In the genomic region with DNA sequence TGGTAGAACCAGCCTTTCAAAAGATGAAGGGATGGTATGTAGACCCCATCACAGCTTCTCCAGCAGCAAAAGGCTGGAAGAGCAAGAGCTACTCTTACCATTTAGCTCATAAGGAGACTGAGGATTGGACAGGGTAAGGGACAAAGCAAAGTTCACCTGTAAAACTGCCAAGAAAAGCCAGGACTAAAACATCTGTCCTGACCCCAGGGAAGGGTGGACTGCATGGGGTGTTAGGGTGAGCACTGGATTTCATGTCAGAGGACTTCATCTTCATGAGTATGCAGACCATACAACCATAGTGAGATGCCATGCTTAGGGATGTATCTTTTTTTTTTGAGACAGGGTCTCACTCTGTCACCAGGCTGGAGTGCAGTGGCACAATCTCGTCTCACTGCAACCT, we compare ENCODE assay signal across 16 cellular contexts. TPM values are rescaled to one million over a fixed set of nuclear protein-coding genes. Genes with fewer than 3 reads are reported as not detected.
DNase-seq lines count a peak whose midpoint lies in the region; ATAC-seq and TF ChIP-seq lines count a peak whose summit lies in the region.
"Had no signal": no experiment of that assay in that cellular context is flagged by ENCODE, and none has a peak within 500 bp of the region (broad histone marks: within the 10 kb centered on the region; RNA-seq: fewer than 3 reads in every experiment).

No MANE protein-coding gene starts in this region.

- H3K36me3 Mint-ChIP-seq in stimulated activated naive B cell treated with anti-CD40 and anti-IgM and Interleukin-4, amounts not matched to agents 10 μg/mL and 1 μg/mL and 100 μg/mL, for 72 hours = peaks cover 33 to 73% of the 10 kb centered on the region in 2 donors

- no peak for TF ChIP-seq POLR2A in right lobe of liver (IDR thresholded peaks at IDR 0.05)

- no peak overlapping the region for H3K27ac ChIP-seq in right lobe of liver
- H3K27ac ChIP-seq: BLaER1 treated with 17β-estradiol and CSF1 and Interleukin-3, amounts not matched to agents 10 nM and 100 nM; C4-2B had no signal

- intact Hi-C loops in right lobe of liver (cut with DNase I) = no loop called here

- ATAC-seq in left lobe of liver (peak; percentile 76), right lobe of liver (peak in 3 of 4 donors; percentile 17 to 76 (median 66))
- no peak for ATAC-seq in stimulated activated naive B cell treated with anti-CD40 and anti-IgM and Interleukin-4, amounts not matched to agents 10 μg/mL and 1 μg/mL and 100 μg/mL, for 72 hours (replicated peaks)
- ATAC-seq: CD8-positive, alpha-beta T cell had no signal

- H3K4me1 ChIP-seq in right lobe of liver = no peaks in the 10 kb centered on the region
- H3K4me1 ChIP-seq: Caco-2 had no signal

- no peaks in the 10 kb centered on the region for H3K27me3 ChIP-seq in right lobe of liver
- H3K27me3 ChIP-seq: BLaER1 treated with 17β-estradiol and CSF1 and Interleukin-3, amounts not matched to agents 10 nM and 100 nM had no signal

- H3K27ac Mint-ChIP-seq in stimulated activated naive B cell treated with anti-CD40 and anti-IgM and Interleukin-4, amounts not matched to agents 10 μg/mL and 1 μg/mL and 100 μg/mL, for 72 hours = peak overlapping the region; percentile 47
- H3K27ac Mint-ChIP-seq: CD4-positive, alpha-beta T cell; CD8-positive, alpha-beta T cell had no signal

- H3K9me3 ChIP-seq in right lobe of liver = no peaks in the 10 kb centered on the region
- H3K9me3 ChIP-seq: BLaER1 treated with 17β-estradiol and CSF1 and Interleukin-3, amounts not matched to agents 10 nM and 100 nM; Caco-2 had no signal

- H3K27me3 Mint-ChIP-seq in stimulated activated naive B cell treated with anti-CD40 and anti-IgM and Interleukin-4, amounts not matched to agents 10 μg/mL and 1 μg/mL and 100 μg/mL, for 72 hours = no peaks in the 10 kb centered on the region
- H3K27me3 Mint-ChIP-seq: CD4-positive, alpha-beta T cell had no signal

- H3K9me3 Mint-ChIP-seq in stimulated activated naive B cell treated with anti-CD40 and anti-IgM and Interleukin-4, amounts not matched to agents 10 μg/mL and 1 μg/mL and 100 μg/mL, for 72 hours = no peaks in the 10 kb centered on the region
- H3K9me3 Mint-ChIP-seq: CD4-positive, alpha-beta T cell; CD8-positive, alpha-beta T cell had no signal

- TF ChIP-seq CTCF in right lobe of liver (IDR thresholded peaks at IDR 0.05) = no peak

- no peak for DNase-seq in left lobe of liver (ENCODE audit: low spot score)
- no peak for DNase-seq in right lobe of liver
- DNase-seq in stimulated activated naive B cell treated with anti-CD40 and anti-IgM and Interleukin-4, amounts not matched to agents 10 μg/mL and 1 μg/mL and 100 μg/mL, for 72 hours = no peak
- DNase-seq in activated naive CD4-positive, alpha-beta T cell treated with anti-CD3 and anti-CD28 coated beads, Interleukin-2, amount 50 U/mL, for 16 hours = no peak
- no peak for DNase-seq in HuH-7.5 (ENCODE audit: low spot score)
- DNase-seq: 8988T; ACHN; Caco-2; Calu3; CD4-positive, alpha-beta T cell; CD8-positive, alpha-beta T cell; DMS79 treated with DMSO at 0.1 percent for 48 hours; GF-D8 had no signal

- H3K4me3 ChIP-seq in right lobe of liver = no peak overlapping the region
- H3K4me3 ChIP-seq: BLaER1 treated with 17β-estradiol and CSF1 and Interleukin-3, amounts not matched to agents 10 nM and 100 nM had no signal

- 83% methylated on average over 1 of the region's 1 CpG for WGBS in right lobe of liver (ENCODE audit: insufficient coverage, low coverage, low lambda C conversion rate, missing lambda C conversion rate)

- H3K4me3 Mint-ChIP-seq in stimulated activated naive B cell treated with anti-CD40 and anti-IgM and Interleukin-4, amounts not matched to agents 10 μg/mL and 1 μg/mL and 100 μg/mL, for 72 hours = no peak overlapping the region
- H3K4me3 Mint-ChIP-seq: CD4-positive, alpha-beta T cell; CD8-positive, alpha-beta T cell had no signal

- H3K36me3 ChIP-seq in right lobe of liver = peaks cover 0 to 82% (median 40%) of the 10 kb centered on the region in 4 donors

- peaks cover 0 to 3% of the 10 kb centered on the region in 2 donors for H3K4me1 Mint-ChIP-seq in stimulated activated naive B cell treated with anti-CD40 and anti-IgM and Interleukin-4, amounts not matched to agents 10 μg/mL and 1 μg/mL and 100 μg/mL, for 72 hours

RNA-seq across cellular contexts. Expression of a gene that starts 19.3 kb away (rescaled TPM):
- total RNA-seq in left lobe of liver (115 TPM), right lobe of liver (100 to 1,000 TPM in 5 of 6 experiments, 10 to 100 TPM in 1; 66.5 to 142 (median 111) TPM)

RNA-seq across cellular contexts. Expression of a gene that starts 42.6 kb away (rescaled TPM):
- 0.55 TPM for total RNA-seq in left lobe of liver
- under 1 TPM in 1 of 6 experiments, not detected in 5; 0.42 TPM for total RNA-seq in right lobe of liver
- total RNA-seq: A673; Caco-2; Calu3; CD4-positive, alpha-beta T cell; CD8-positive, alpha-beta T cell had no signal

Comparison
In these comparisons a context has a peak if more than half of its experiments do, and no peak if none do; other contexts are left out.
1. ATAC-seq: peak in left lobe of liver (single experiment) and right lobe of liver (3 of 4); none in stimulated activated naive B cell treated with anti-CD40 and anti-IgM and Interleukin-4, amounts not matched to agents 10 μg/mL and 1 μg/mL and 100 μg/mL, for 72 hours (0 of 2).